ENCODE assay signal across 8 cellular contexts in the genomic region with DNA sequence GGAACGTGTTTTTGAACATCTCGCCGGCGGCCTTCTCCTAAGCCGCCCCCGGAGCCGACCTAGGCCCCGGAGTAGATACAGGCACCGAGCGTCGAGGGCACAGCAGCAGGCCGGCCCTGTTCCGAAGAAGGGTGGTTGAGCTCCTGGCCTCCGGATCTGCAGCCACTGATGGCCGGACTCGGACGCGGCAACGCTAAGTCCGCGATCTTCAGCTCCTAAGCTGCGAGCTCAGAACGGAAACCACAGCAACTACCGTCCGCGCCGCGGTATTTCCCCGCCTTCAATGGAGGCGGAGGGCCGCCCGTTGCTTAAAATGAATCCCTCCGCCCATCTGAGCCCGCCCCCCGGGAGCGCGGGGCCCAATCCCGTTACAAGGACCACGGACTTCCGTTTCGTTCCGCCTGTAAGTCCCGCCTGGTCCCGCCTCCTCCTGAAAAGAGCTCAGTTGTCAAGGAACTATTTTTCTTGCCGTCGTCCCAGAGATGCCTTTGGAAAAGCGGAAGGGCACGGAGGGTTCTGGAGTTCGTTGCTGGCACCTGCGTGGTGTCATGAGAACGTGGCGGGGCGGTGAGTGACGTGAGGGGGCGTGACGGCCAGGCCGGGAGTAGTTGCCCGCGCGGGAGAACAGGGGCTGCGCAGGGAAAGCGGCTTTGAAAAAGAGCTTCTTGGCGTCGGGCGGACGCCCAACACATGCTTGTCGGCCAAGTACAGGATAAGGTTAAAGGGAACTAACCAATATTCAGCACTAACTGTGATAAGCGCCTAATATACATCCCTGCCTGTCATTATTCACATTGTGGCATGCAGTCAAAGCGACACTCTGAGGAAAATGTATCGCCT. TPM values are rescaled to one million over a fixed set of nuclear protein-coding genes. Genes with fewer than 3 reads are reported as not detected.
DNase-seq lines count a peak whose midpoint lies in the region; ATAC-seq and TF ChIP-seq lines count a peak whose summit lies in the region.

A gene (minus strand): TSS at position 285 of the 840 bp plus-strand sequence. CDS start 266 bp downstream, at position 19.

- peak within 1 kb of the TSS; percentile 88 for H3K4me3 ChIP-seq in lung

- POLR2A ChIA-PET in activated CD8-positive, alpha-beta memory T cell treated with anti-CD3 and anti-CD28 coated beads for 36 hours (lab: Charles Lee): interaction anchor here (0.7 to 1.2 kb wide), 5 partner anchors 13 to 1678 kb away, joined by 3 read pairs; a partner anchor contains a TSS

- H3K36me3 ChIP-seq in lung (ENCODE audit: control insufficient read depth in 2 of 2, insufficient read depth in 2 of 2, low read length in 2 of 2): no peaks in the 10 kb centered on the region

- H3K27me3 ChIP-seq in lung (ENCODE audit: control insufficient read depth, insufficient read depth): no peaks in the 10 kb centered on the region

- peak within 1 kb of the TSS; percentile 65 to 94 for H3K27ac ChIP-seq in lung (ENCODE audit: low read depth in 1 of 2, low read length in 1 of 2)

- 1 to 2% methylated on average over 70 of the region's 70 CpGs for WGBS in lung, 2 donors

- CTCF ChIA-PET in activated CD8-positive, alpha-beta memory T cell treated with anti-CD3 and anti-CD28 coated beads for 36 hours (lab: Charles Lee): interaction anchor here (0.8 to 1.7 kb wide), 6 partner anchors 13 to 128 kb away, joined by 3 to 5 read pairs (median 4); a partner anchor contains a TSS

- TF ChIP-seq CTCF in GM20000 (IDR thresholded peaks at IDR 0.05; ENCODE audit: extremely low read depth, missing control alignments) (no peak), lung (IDR thresholded peaks at IDR 0.05; ENCODE audit: control extremely low read depth, extremely low read depth) (no peak)

- DNase-seq in CMK (ENCODE audit: low read depth): peak; percentile 100
- DNase-seq in GM20000 (ENCODE audit: low spot score): peak; percentile 92
- peak; percentile 99 for DNase-seq in HT-29 (ENCODE audit: low spot score)
- DNase-seq in NOMO-1 (lab: John Stamatoyannopoulos, UW; ENCODE audit: unreplicated experiment in 2 of 2): peak; percentile 98 to 99
- peak; percentile 94 for DNase-seq in effector CD8-positive, alpha-beta T cell (lab: John Stamatoyannopoulos, UW)
- DNase-seq in lung (ENCODE audit: low spot score): peak; percentile 99
- peak; percentile 91 to 96 (median 93) for DNase-seq in stimulated activated CD4-positive, alpha-beta T cell treated with anti-CD3 and anti-CD28 coated beads, TNF-alpha, amount 100 ng/mL, for 4 hours (ENCODE audit: low read depth in 3 of 3)

- H3K9me3 ChIP-seq in lung (ENCODE audit: control insufficient read depth in 2 of 2, insufficient read depth in 1 of 2, low read length in 1 of 2): no peaks in the 10 kb centered on the region

- peaks cover 2 to 32% of the 10 kb centered on the region in 2 donors for H3K4me1 ChIP-seq in lung (ENCODE audit: control insufficient read depth in 2 of 2, insufficient read depth in 2 of 2, low read length in 2 of 2)

- peak; percentile 96 for ATAC-seq in lung (ENCODE audit: insufficient read depth, low FRiP score)

RNA-seq across cellular contexts. Expression of the gene that starts here (rescaled TPM):
- 75.4 and 76.2 TPM in 2 replicates for total RNA-seq in HT-29 (2014; rRNA removed; shearing (Covaris generic))
- total RNA-seq in activated CD8-positive, alpha-beta memory T cell treated with anti-CD3 and anti-CD28 coated beads for 36 hours: 10 to 100 TPM; 54.3 to 54.7 TPM
- 10 to 100 TPM; 31.9 to 86.3 TPM for total RNA-seq in lung
- 10 to 100 TPM; 20.6 to 37.5 TPM for polyA plus RNA-seq in lung

Comparison
In these comparisons a context has a peak if more than half of its experiments do, and no peak if none do; other contexts are left out.
1. Peak in every context shown above with its lines: DNase-seq, ATAC-seq, H3K4me3 ChIP-seq and H3K27ac ChIP-seq.